In the genomic region with DNA sequence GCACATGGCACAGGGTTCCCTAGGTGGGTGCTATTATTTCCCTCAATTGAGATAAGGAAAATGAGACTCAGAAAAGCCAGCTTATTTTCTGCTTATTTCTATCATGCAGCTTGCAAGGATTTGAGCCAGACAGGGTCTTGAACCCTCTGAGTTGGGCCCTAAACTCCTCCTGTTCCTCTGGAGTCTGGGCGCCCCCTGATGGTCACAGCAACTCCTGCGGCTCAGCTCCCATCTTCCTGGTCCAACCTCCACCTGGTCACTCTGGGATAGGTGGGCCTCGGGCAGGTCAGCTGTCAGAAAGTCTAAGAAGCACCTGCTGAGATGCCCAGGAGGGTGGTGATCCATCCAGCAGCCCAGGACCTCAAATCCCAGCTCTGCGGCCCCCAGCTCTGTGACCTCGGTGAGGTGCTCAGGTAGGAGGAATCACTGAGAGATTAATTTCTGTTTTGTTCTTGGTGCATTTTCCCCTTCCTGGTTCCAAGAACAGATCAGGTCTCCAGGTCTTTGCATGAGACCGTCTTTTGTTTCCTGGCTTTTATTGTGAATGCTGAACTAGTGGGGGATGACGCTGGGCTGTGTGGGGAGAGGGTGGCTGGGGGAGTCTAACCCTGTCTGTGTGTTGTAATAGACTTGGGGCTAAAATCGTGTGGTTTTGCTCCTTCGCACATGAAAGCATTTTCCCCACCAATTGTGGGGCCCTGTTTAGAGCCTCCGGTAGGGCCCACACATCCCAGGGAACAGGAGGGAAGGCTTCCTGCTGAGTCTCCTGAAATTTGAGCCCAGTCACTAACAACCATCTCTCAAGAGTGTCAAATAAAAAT, we compare ENCODE assay signal across 9 cellular contexts. TPM values are rescaled to one million over a fixed set of nuclear protein-coding genes. Genes with fewer than 3 reads are reported as not detected.
DNase-seq lines count a peak whose midpoint lies in the region; ATAC-seq and TF ChIP-seq lines count a peak whose summit lies in the region.
"Had no signal": no experiment of that assay in that cellular context is flagged by ENCODE, and none has a peak within 500 bp of the region (broad histone marks: within the 10 kb centered on the region; RNA-seq: fewer than 3 reads in every experiment).

No MANE protein-coding gene starts in this region.

- H3K79me2 ChIP-seq in fibroblast of lung (ENCODE audit: control insufficient read depth, insufficient read depth, low read length), result no peaks in the 10 kb centered on the region

- no peak overlapping the region for H2BK5ac ChIP-seq in mesenchymal stem cell (ENCODE audit: low read depth, low read length, poor library complexity, severe bottlenecking)

- H3K79me1 ChIP-seq in mesenchymal stem cell (replicated peaks; ENCODE audit: low read length, poor library complexity, severe bottlenecking), result no peaks in the 10 kb centered on the region

- H4K91ac ChIP-seq in mesenchymal stem cell (ENCODE audit: low read length), result no peak overlapping the region

- H3K4me3 ChIP-seq in fibroblast of lung (replicated peaks in 1 of 4; ENCODE audit: control extremely low read depth in 1 of 4, insufficient read depth in 1 of 4, low read depth in 3 of 4, low read length in 4 of 4) (no peak overlapping the region), mesenchymal stem cell (ENCODE audit: insufficient read depth in 1 of 2, low read depth in 1 of 2, low read length in 2 of 2) (no peak overlapping the region)

- no peak overlapping the region for H3K18ac ChIP-seq in mesenchymal stem cell (ENCODE audit: low read depth in 1 of 2, low read length in 2 of 2)

- H2BK120ac ChIP-seq in mesenchymal stem cell (ENCODE audit: low read depth, low read length), result no peak overlapping the region

- no peaks in the 10 kb centered on the region for H3K36me3 ChIP-seq in fibroblast of lung (ENCODE audit: control insufficient read depth, insufficient read depth, low read length)
- no peaks in the 10 kb centered on the region for H3K36me3 ChIP-seq in mesenchymal stem cell (ENCODE audit: control insufficient read depth in 1 of 2, insufficient read depth in 2 of 2, low read depth in 1 of 2, low read length in 2 of 2)

- no peak overlapping the region for H2BK12ac ChIP-seq in mesenchymal stem cell (ENCODE audit: low read length in 2 of 2)

- H2AFZ ChIP-seq in fibroblast of lung (ENCODE audit: low read length), result no peak overlapping the region
- no peak overlapping the region for H2AFZ ChIP-seq in mesenchymal stem cell (ENCODE audit: low read depth, low read length)

- H3K9ac ChIP-seq in fibroblast of lung (ENCODE audit: insufficient read depth, low read length), result no peak overlapping the region
- no peak overlapping the region for H3K9ac ChIP-seq in mesenchymal stem cell (ENCODE audit: low read length)

- no peak overlapping the region for H4K8ac ChIP-seq in mesenchymal stem cell (ENCODE audit: low read length)

- H3K27ac ChIP-seq in RWPE1, result no peak overlapping the region
- no peak overlapping the region for H3K27ac ChIP-seq in fibroblast of lung (ENCODE audit: insufficient read depth, low read length)
- no peak overlapping the region for H3K27ac ChIP-seq in mesenchymal stem cell (ENCODE audit: low read length, poor library complexity, severe bottlenecking)

- H3K4me1 ChIP-seq in fibroblast of lung (ENCODE audit: control insufficient read depth, extremely low read depth, insufficient read depth, low read length), result peaks cover 11% of the 10 kb centered on the region
- H3K4me1 ChIP-seq in mesenchymal stem cell (ENCODE audit: control insufficient read depth, insufficient read depth, low read depth, low read length), result peaks cover 8% of the 10 kb centered on the region

- TF ChIP-seq CTCF in LNCAP (IDR thresholded peaks at IDR 0.05) (peak; percentile 78), RWPE1 (conservative IDR thresholded peaks at IDR 0.05; ENCODE audit: low read depth) (peak; percentile 74), fibroblast of lung (conservative IDR thresholded peaks at IDR 0.05 in 1 of 2, IDR thresholded peaks at IDR 0.05 in 1 of 2; ENCODE audit: low read depth in 1 of 2, low read length in 2 of 2) (peak; percentile 55 to 59)

- no peak overlapping the region for H3K14ac ChIP-seq in mesenchymal stem cell (ENCODE audit: low read length in 2 of 2)

- H3K4me2 ChIP-seq in fibroblast of lung (ENCODE audit: extremely low read depth, insufficient read depth, low read length), result no peak overlapping the region
- H3K4me2 ChIP-seq in mesenchymal stem cell (ENCODE audit: low read length, poor library complexity, severe bottlenecking), result no peak overlapping the region

- no peak overlapping the region for H3K23ac ChIP-seq in mesenchymal stem cell (ENCODE audit: low read length in 2 of 2)

- CTCF ChIA-PET in RWPE1 (lab: Yijun Ruan, JAX), result interaction anchor here (0.6 to 1.1 kb wide), 11 partner anchors 11 to 414 kb away, joined by 3 to 5 read pairs (median 3); no protein-coding TSS in a partner anchor

- H2AK5ac ChIP-seq in mesenchymal stem cell (ENCODE audit: low read length, severe bottlenecking), result no peak overlapping the region

- no peak overlapping the region for H3K4ac ChIP-seq in mesenchymal stem cell (ENCODE audit: low read depth in 1 of 2, low read length in 2 of 2)

- DNase-seq in NCI-H524 (lab: John Stamatoyannopoulos, UW) (peak; percentile 81 to 90), NCI-H524 treated with DMSO at 0.1 percent for 48 hours (lab: John Stamatoyannopoulos, UW) (no peak), RWPE1 (ENCODE audit: low spot score) (peak; percentile 51), fibroblast of lung (ENCODE audit: low read depth in 2 of 2) (peak in 1 of 2 donors; percentile 27), mesenchymal stem cell (no peak)
- DNase-seq in stimulated activated CD4-positive, alpha-beta T cell treated with anti-CD3 and anti-CD28 coated beads, Interleukin-2, amount 100 ng/mL, for 24 hours, result peak; percentile 25 to 50

- 16% methylated on average over 7 of the region's 10 CpGs for WGBS in mesenchymal stem cell

- no peak for ATAC-seq in GM18517 (IDR thresholded peaks at IDR 0.05; ENCODE audit: unreplicated experiment)

- H3K27me3 ChIP-seq in fibroblast of lung (ENCODE audit: control insufficient read depth, insufficient read depth, low read length), result no peaks in the 10 kb centered on the region
- peaks cover 12 to 35% of the 10 kb centered on the region in 2 experiments for H3K27me3 ChIP-seq in mesenchymal stem cell (ENCODE audit: control insufficient read depth in 1 of 2, insufficient read depth in 1 of 2, low read length in 2 of 2)

- H3K9me3 ChIP-seq in fibroblast of lung (ENCODE audit: control insufficient read depth, insufficient read depth, low read depth, low read length), result no peaks in the 10 kb centered on the region
- H3K9me3 ChIP-seq in mesenchymal stem cell (ENCODE audit: control insufficient read depth, low read length), result no peaks in the 10 kb centered on the region

- no peaks in the 10 kb centered on the region for H4K20me1 ChIP-seq in fibroblast of lung (ENCODE audit: control insufficient read depth, extremely low read depth, insufficient read depth, low read length)

- no peak overlapping the region for H2BK15ac ChIP-seq in mesenchymal stem cell (ENCODE audit: low read depth, poor library complexity, severe bottlenecking)

- POLR2A ChIA-PET in RWPE1 (lab: Yijun Ruan, JAX; ENCODE audit: low non-redundant PET), result no interaction called here

RNA-seq across cellular contexts. Expression of gene TMEM130, which starts 32.8 kb away (rescaled TPM):
- total RNA-seq in fibroblast of lung, result 0.26 and 0.66 TPM in 2 replicates
- 0.95 and 2.6 TPM in 2 replicates for polyA plus RNA-seq in fibroblast of lung
- polyA plus RNA-seq in fibroblast of lung (2012), result 1.8 and 4.8 TPM in 2 replicates
- polyA minus RNA-seq in fibroblast of lung (ENCODE audit: low replicate concordance), result 1.3 and 16.4 TPM in 2 replicates
- polyA plus RNA-seq in mesenchymal stem cell (2013, experiment 1 of 2), result 0.54 TPM
- polyA plus RNA-seq in mesenchymal stem cell (2013, experiment 2 of 2), result 0.32 TPM
- total RNA-seq: CD4-positive, CD25-positive, alpha-beta regulatory T cell had no signal
- polyA plus RNA-seq: CD4-positive, CD25-positive, alpha-beta regulatory T cell had no signal

RNA-seq across cellular contexts. Expression of gene TRRAP, which starts 41.3 kb away (rescaled TPM):
- 14.4 and 20.6 TPM in 2 replicates for total RNA-seq in fibroblast of lung
- polyA plus RNA-seq in fibroblast of lung, result 11.3 and 17.6 TPM in 2 replicates
- 12.9 and 14.9 TPM in 2 replicates for polyA plus RNA-seq in fibroblast of lung (2012)
- polyA minus RNA-seq in fibroblast of lung (ENCODE audit: low replicate concordance), result 64.0 and 86.9 TPM in 2 replicates
- 8.7 TPM for polyA plus RNA-seq in mesenchymal stem cell (2013, experiment 1 of 2)
- polyA plus RNA-seq in mesenchymal stem cell (2013, experiment 2 of 2), result 7.7 TPM

Comparison
In these comparisons a context has a peak if more than half of its experiments do, and no peak if none do; other contexts are left out.
1. DNase-seq: peak in NCI-H524 (2 of 2), RWPE1 (single experiment) and stimulated activated CD4-positive, alpha-beta T cell treated with anti-CD3 and anti-CD28 coated beads, Interleukin-2, amount 100 ng/mL, for 24 hours (2 of 2); none in NCI-H524 treated with DMSO at 0.1 percent for 48 hours (single experiment) and mesenchymal stem cell (single experiment).
2. Peak in every context shown above with its lines, with median percentiles within 50 percentile points of each other: CTCF ChIP-seq.